8 cellular contexts compared by ENCODE assay signal in genomic region chr15:75843618-75844610, GRCh38. TPM values are rescaled to one million over a fixed set of nuclear protein-coding genes. Genes with fewer than 3 reads are reported as not detected.
DNase-seq lines count a peak whose midpoint lies in the region; ATAC-seq, FAIRE-seq and TF ChIP-seq lines count a peak whose summit lies in the region.

No MANE protein-coding gene starts in this region.

- CTCF ChIA-PET in activated B cell treated with CpG ODN at 0.5 μM for 24 hours (lab: Charles Lee), result interaction anchor here (1.2 kb wide), 1 partner anchor 41 kb away, joined by 3 read pairs; no protein-coding TSS in a partner anchor

- H3K27ac Mint-ChIP-seq in activated B cell treated with CpG ODN at 0.5 μM for 24 hours (peak overlapping the region; percentile 93), immature natural killer cell (peak overlapping the region; percentile 82 to 96 (median 92))

- H3K27me3 ChIP-seq in bronchial epithelial cell (ENCODE audit: control insufficient read depth, insufficient read depth, low read length), result no peaks in the 10 kb centered on the region
- H3K27me3 ChIP-seq in smooth muscle cell (ENCODE audit: low read depth), result no peaks in the 10 kb centered on the region

- H3K9me3 Mint-ChIP-seq in activated B cell treated with CpG ODN at 0.5 μM for 24 hours (no peaks in the 10 kb centered on the region), immature natural killer cell (no peaks in the 10 kb centered on the region)

- intact Hi-C loops in activated B cell treated with CpG ODN at 0.5 μM for 24 hours (cut with micrococcal nuclease), result loop anchor here (1.0 to 2.0 kb wide), 6 partner anchors 25 to 1577 kb away; partner anchors contain the start of genes FBXO22, HMG20A, PEAK1 and SIN3A

- H3K9me3 ChIP-seq in smooth muscle cell (replicated peaks; ENCODE audit: low read depth), result no peaks in the 10 kb centered on the region

- peak overlapping the region; percentile 97 for H3K4me2 ChIP-seq in smooth muscle cell

- H3K4me3 ChIP-seq in bronchial epithelial cell (ENCODE audit: low read depth, low read length) (peak overlapping the region; percentile 86), smooth muscle cell (peak overlapping the region; percentile 98)

- H3K4me1 Mint-ChIP-seq in activated B cell treated with CpG ODN at 0.5 μM for 24 hours (peaks cover 45% of the 10 kb centered on the region), immature natural killer cell (peaks cover 42 to 64% of the 10 kb centered on the region in 2 donors)

- no peak for TF ChIP-seq CTCF in activated B cell treated with CpG ODN at 0.5 μM for 24 hours (IDR thresholded peaks at IDR 0.05)
- TF ChIP-seq CTCF in bronchial epithelial cell (IDR thresholded peaks at IDR 0.05; ENCODE audit: insufficient read depth, low read length, severe bottlenecking), result no peak
- TF ChIP-seq CTCF in smooth muscle cell (IDR thresholded peaks at IDR 0.05; ENCODE audit: borderline replicate concordance, insufficient read depth, poor library complexity, severe bottlenecking), result no peak

- peak overlapping the region; percentile 91 for H2AFZ ChIP-seq in smooth muscle cell (ENCODE audit: low read depth)

- peak; percentile 56 for ATAC-seq in activated B cell treated with CpG ODN at 0.5 μM for 24 hours (ENCODE audit: low read depth)

- H3K79me2 ChIP-seq in smooth muscle cell (ENCODE audit: low read depth), result peaks cover 46% of the 10 kb centered on the region

- H3K9ac ChIP-seq in smooth muscle cell (ENCODE audit: low read depth), result peak overlapping the region; percentile 82

- DNase-seq in GM04504 (ENCODE audit: low read depth) (peak; percentile 35), HCEC 1CT (peak; percentile 44), NCI-H1092 treated with DMSO at 0.1 percent for 48 hours (lab: John Stamatoyannopoulos, UW) (peak; percentile 33), activated B cell treated with CpG ODN at 0.5 μM for 24 hours (peak; percentile 68), bronchial epithelial cell (ENCODE audit: low read depth) (peak; percentile 33), immature natural killer cell (peak; percentile 23 to 26 (median 24)), smooth muscle cell (lab: John Stamatoyannopoulos, UW; ENCODE audit: unreplicated experiment) (peak; percentile 67), cerebellar nuclear complex (lab: John Stamatoyannopoulos, UW) (no peak)

- H3K36me3 ChIP-seq in bronchial epithelial cell (ENCODE audit: control insufficient read depth, insufficient read depth, low read length) (no peaks in the 10 kb centered on the region), smooth muscle cell (ENCODE audit: low read depth) (no peaks in the 10 kb centered on the region)

- no peaks in the 10 kb centered on the region for H3K27me3 Mint-ChIP-seq in activated B cell treated with CpG ODN at 0.5 μM for 24 hours
- peaks cover 0 to 9% (median 8%) of the 10 kb centered on the region in 3 donors for H3K27me3 Mint-ChIP-seq in immature natural killer cell (ENCODE audit: low read depth in 3 of 3)

- peaks cover 48% of the 10 kb centered on the region for H4K20me1 ChIP-seq in smooth muscle cell (ENCODE audit: low read depth)

- H3K4me1 ChIP-seq in smooth muscle cell (ENCODE audit: low read depth), result peaks cover 22% of the 10 kb centered on the region

- no peak for FAIRE-seq in bronchial epithelial cell (lab: Jason Lieb, UNC)

- peak overlapping the region; percentile 69 for H3K27ac ChIP-seq in smooth muscle cell (ENCODE audit: low read depth)

- POLR2A ChIA-PET in activated B cell treated with CpG ODN at 0.5 μM for 24 hours (lab: Charles Lee), result interaction anchor here (0.5 to 1.7 kb wide), 6 partner anchors 21 to 476 kb away, joined by 3 to 7 read pairs (median 4); partner anchors contain the start of genes MAN2C1 and SIN3A

- peaks cover 36% of the 10 kb centered on the region for H3F3A ChIP-seq in smooth muscle cell (ENCODE audit: low read depth)

- H3K4me3 Mint-ChIP-seq in activated B cell treated with CpG ODN at 0.5 μM for 24 hours (peak overlapping the region; percentile 94), immature natural killer cell (peak overlapping the region; percentile 93 to 98 (median 97))

- H3K36me3 Mint-ChIP-seq in activated B cell treated with CpG ODN at 0.5 μM for 24 hours (ENCODE audit: low read depth), result peaks cover 7% of the 10 kb centered on the region
- peaks cover 0 to 4% (median 3%) of the 10 kb centered on the region in 3 donors for H3K36me3 Mint-ChIP-seq in immature natural killer cell

- WGBS in smooth muscle cell (ENCODE audit: low lambda C conversion rate), result 1% methylated on average over 65 of the region's 87 CpGs

RNA-seq across cellular contexts. Expression of gene UBE2Q2, which starts 0.7 kb away (rescaled TPM):
- total RNA-seq in activated B cell treated with CpG ODN at 0.5 μM for 24 hours (16.9 and 23.2 TPM in 2 replicates), bronchial epithelial cell (28.8 and 32.1 TPM in 2 replicates), smooth muscle cell (44.7 and 65.1 TPM in 2 replicates)
- polyA plus RNA-seq in immature natural killer cell (10 to 100 TPM; 38.9 to 55.7 (median 52.1) TPM), smooth muscle cell (32.6 and 32.8 TPM in 2 replicates)

RNA-seq across cellular contexts. Expression of gene FBXO22, which starts 59.8 kb away (rescaled TPM):
- total RNA-seq in activated B cell treated with CpG ODN at 0.5 μM for 24 hours, result 19.6 and 24.4 TPM in 2 replicates
- total RNA-seq in bronchial epithelial cell, result 59.8 and 87.4 TPM in 2 replicates
- 10 to 100 TPM; 11.5 to 13.8 (median 12.7) TPM for polyA plus RNA-seq in immature natural killer cell
- total RNA-seq in smooth muscle cell, result 51.5 and 55.9 TPM in 2 replicates
- polyA plus RNA-seq in smooth muscle cell, result 60.1 and 70.4 TPM in 2 replicates

Comparison
In these comparisons a context has a peak if more than half of its experiments do, and no peak if none do; other contexts are left out.
1. DNase-seq: peak in GM04504 (single experiment), HCEC 1CT (single experiment), NCI-H1092 treated with DMSO at 0.1 percent for 48 hours (single experiment), activated B cell treated with CpG ODN at 0.5 μM for 24 hours (single experiment), bronchial epithelial cell (single experiment), immature natural killer cell (3 of 3) and smooth muscle cell (single experiment); none in cerebellar nuclear complex (0 of 2).